8 cellular contexts compared by ENCODE assay signal in the genomic region with DNA sequence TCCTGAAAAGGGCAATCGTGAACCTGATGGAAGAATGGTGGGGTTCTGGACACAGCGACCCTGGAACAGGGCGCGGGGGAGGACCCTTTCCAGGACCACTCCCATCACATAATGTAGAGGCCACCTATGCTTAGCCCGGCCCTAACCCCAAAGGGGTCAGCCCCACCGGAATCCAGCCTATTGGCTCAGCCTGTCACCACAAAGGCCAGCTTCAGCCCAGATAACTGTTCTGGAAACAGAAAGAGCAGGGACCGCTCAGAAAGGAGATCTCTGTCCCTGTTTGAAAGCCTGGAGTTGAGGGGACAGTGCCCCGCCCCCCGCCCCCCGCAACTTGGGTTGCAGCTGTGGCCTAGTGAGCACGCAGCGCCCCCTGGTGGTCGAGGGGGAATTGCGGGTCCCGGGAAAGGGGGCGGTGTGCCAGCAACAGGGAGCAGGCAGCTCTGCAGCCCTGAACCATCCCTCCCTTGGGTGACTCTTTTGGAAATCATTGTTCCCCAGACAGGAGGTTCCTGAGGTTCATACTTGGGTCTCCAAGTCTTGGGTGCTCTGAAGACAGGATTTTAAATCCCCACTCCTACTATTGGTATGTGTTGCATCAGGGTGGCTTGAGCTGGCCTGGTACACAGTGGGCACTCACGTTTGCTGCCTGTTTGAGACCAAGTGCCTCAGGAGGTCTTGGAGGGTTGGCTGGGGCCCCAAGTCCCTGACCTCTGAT.
A peak's percentile ranks its signal among the peaks of the same experiment; 100 is the strongest.
DNase-seq lines count a peak whose midpoint lies in the region; ATAC-seq lines count a peak whose summit lies in the region.

No MANE protein-coding gene starts in this region.

- no peaks in the 10 kb centered on the region for H3K36me3 Mint-ChIP-seq in effector memory CD8-positive, alpha-beta T cell (ENCODE audit: insufficient read depth)

- ATAC-seq in effector memory CD8-positive, alpha-beta T cell (replicated peaks), result peak; percentile 66
- no peak for ATAC-seq in GM19467 (IDR thresholded peaks at IDR 0.05; ENCODE audit: unreplicated experiment)

- peak; percentile 62 for DNase-seq in NCI-H510A treated with DMSO at 0.1 percent for 48 hours (lab: John Stamatoyannopoulos, UW)
- DNase-seq in NCI-H510A (lab: John Stamatoyannopoulos, UW), result no peak
- DNase-seq in NCI-H1930 (lab: John Stamatoyannopoulos, UW), result peak; percentile 12 to 71
- peak; percentile 34 to 67 for DNase-seq in activated CD8-positive, alpha-beta memory T cell treated with anti-CD3 and anti-CD28 coated beads for 1 hour (ENCODE audit: extremely low read depth in 1 of 2, low read depth in 1 of 2)
- DNase-seq in effector memory CD8-positive, alpha-beta T cell, result peak; percentile 77 to 80 (median 78)
- peak; percentile 73 for DNase-seq in midbrain (lab: John Stamatoyannopoulos, UW)
- peak; percentile 42 to 59 for DNase-seq in stimulated activated CD8-positive, alpha-beta memory T cell treated with anti-CD3 and anti-CD28 coated beads, Interleukin-4, amount 100 ng/mL, for 1 hour (ENCODE audit: low read depth in 2 of 2, low spot score in 1 of 2)

- H3K27me3 Mint-ChIP-seq in effector memory CD8-positive, alpha-beta T cell, result peaks cover 17 to 44% of the 10 kb centered on the region in 2 donors

- peaks cover 6 to 8% of the 10 kb centered on the region in 2 donors for H3K4me1 Mint-ChIP-seq in effector memory CD8-positive, alpha-beta T cell (ENCODE audit: low read depth in 2 of 2)

- no peak overlapping the region for H3K4me3 Mint-ChIP-seq in effector memory CD8-positive, alpha-beta T cell

- H3K27ac Mint-ChIP-seq in effector memory CD8-positive, alpha-beta T cell, result no peak overlapping the region

- H3K9me3 Mint-ChIP-seq in effector memory CD8-positive, alpha-beta T cell, result no peaks in the 10 kb centered on the region
